ENCODE assay signal across 28 cellular contexts in the genomic region with DNA sequence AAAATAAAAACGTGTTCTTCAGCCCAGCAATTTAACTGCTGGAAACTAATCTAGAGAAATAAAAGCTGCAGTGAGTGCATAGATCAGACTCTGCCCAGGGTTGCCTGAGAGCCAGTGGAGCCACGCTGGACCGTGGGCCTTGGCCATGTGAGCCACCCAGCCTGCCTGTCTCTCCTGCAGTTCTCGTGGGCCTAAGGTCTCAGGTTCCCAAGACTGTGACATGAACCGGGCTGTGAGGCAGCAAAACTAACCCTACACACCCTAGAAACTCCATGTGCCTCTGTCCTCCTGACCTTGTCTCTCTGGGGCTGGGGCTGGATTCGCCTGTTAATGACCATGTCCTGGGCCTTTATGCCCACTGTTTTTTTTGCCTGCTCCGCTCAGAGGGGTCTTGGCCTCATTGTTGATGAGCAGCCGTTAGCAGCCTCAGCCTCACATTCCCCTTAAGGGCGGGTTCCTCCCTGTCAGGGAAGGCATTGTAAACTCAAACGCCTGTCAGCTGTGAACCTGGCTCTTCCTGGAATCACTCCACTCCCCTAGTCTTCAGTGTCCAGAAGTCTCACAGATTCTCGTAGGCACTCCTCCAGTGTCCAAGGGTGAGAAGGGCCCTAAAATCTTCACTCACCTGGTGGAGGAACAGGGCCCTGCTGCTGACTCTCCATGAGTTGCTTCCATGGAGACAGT. TPM values are rescaled to one million over a fixed set of nuclear protein-coding genes. Genes with fewer than 3 reads are reported as not detected.
DNase-seq lines count a peak whose midpoint lies in the region; ATAC-seq and TF ChIP-seq lines count a peak whose summit lies in the region.
"Had no signal": no experiment of that assay in that cellular context is flagged by ENCODE, and none has a peak within 500 bp of the region (broad histone marks: within the 10 kb centered on the region; RNA-seq: fewer than 3 reads in every experiment).

No MANE protein-coding gene starts in this region.

- peak overlapping the region; percentile 34 for H3K27ac Mint-ChIP-seq in activated CD8-positive, alpha-beta T cell treated with anti-CD3 and anti-CD28 coated beads for 36 hours
- peak overlapping the region; percentile 63 for H3K27ac Mint-ChIP-seq in mesothelial cell of epicardium
- H3K27ac Mint-ChIP-seq: HFFc6 had no signal

- H3K4me3 Mint-ChIP-seq in activated CD8-positive, alpha-beta T cell treated with anti-CD3 and anti-CD28 coated beads for 36 hours = no peak overlapping the region
- H3K4me3 Mint-ChIP-seq in mesothelial cell of epicardium = no peak overlapping the region
- H3K4me3 Mint-ChIP-seq: HFFc6, T-helper 17 cell had no signal

- in situ Hi-C loops in gastrocnemius medialis (cut with MboI; ENCODE audit: low sequenced_read_pairs in 4 of 4) = no loop called here

- H3K36me3 Mint-ChIP-seq in activated CD8-positive, alpha-beta T cell treated with anti-CD3 and anti-CD28 coated beads for 36 hours (ENCODE audit: low read depth) = peaks cover 27% of the 10 kb centered on the region
- peaks cover 24% of the 10 kb centered on the region for H3K36me3 Mint-ChIP-seq in mesothelial cell of epicardium

- H3K9me3 ChIP-seq in HEK293 (ENCODE audit: control insufficient read depth, insufficient read depth, low read depth, low read length) (no peaks in the 10 kb centered on the region), gastrocnemius medialis (no peaks in the 10 kb centered on the region)
- H3K9me3 ChIP-seq: tibial nerve had no signal

- no peaks in the 10 kb centered on the region for H3K27me3 Mint-ChIP-seq in activated CD8-positive, alpha-beta T cell treated with anti-CD3 and anti-CD28 coated beads for 36 hours
- H3K27me3 Mint-ChIP-seq in mesothelial cell of epicardium (ENCODE audit: low read depth) = no peaks in the 10 kb centered on the region
- H3K27me3 Mint-ChIP-seq: T-helper 17 cell had no signal

- CTCF ChIA-PET in HEK293 (lab: Yijun Ruan, JAX) = interaction anchor here (0.9 kb wide), 1 partner anchor 12 kb away, joined by 3 read pairs; no protein-coding TSS in a partner anchor
- CTCF ChIA-PET in activated CD8-positive, alpha-beta T cell treated with anti-CD3 and anti-CD28 coated beads for 36 hours (lab: Charles Lee) = no interaction called here

- POLR2A ChIA-PET in HEK293 (lab: Yijun Ruan, JAX) = interaction anchor here (0.9 kb wide), 1 partner anchor 12 kb away, joined by 3 read pairs; no protein-coding TSS in a partner anchor
- POLR2A ChIA-PET in activated CD8-positive, alpha-beta T cell treated with anti-CD3 and anti-CD28 coated beads for 36 hours (lab: Charles Lee) = no interaction called here

- no peak for ATAC-seq in activated CD8-positive, alpha-beta T cell treated with anti-CD3 and anti-CD28 coated beads for 36 hours
- peak; percentile 65 to 66 for ATAC-seq in gastrocnemius medialis
- no peak for ATAC-seq in GM18520 (IDR thresholded peaks at IDR 0.05; ENCODE audit: unreplicated experiment)
- ATAC-seq: T-helper 17 cell had no signal

- no peaks in the 10 kb centered on the region for H3K4me1 ChIP-seq in HEK293 (ENCODE audit: control insufficient read depth, insufficient read depth, low read length)
- H3K4me1 ChIP-seq in gastrocnemius medialis = peaks cover 25 to 27% of the 10 kb centered on the region in 2 donors

- no peaks in the 10 kb centered on the region for H3K9me3 Mint-ChIP-seq in activated CD8-positive, alpha-beta T cell treated with anti-CD3 and anti-CD28 coated beads for 36 hours
- H3K9me3 Mint-ChIP-seq in mesothelial cell of epicardium = no peaks in the 10 kb centered on the region
- H3K9me3 Mint-ChIP-seq: HFFc6 had no signal

- H3K4me3 ChIP-seq in HEK293 (ENCODE audit: low read depth, low read length) = no peak overlapping the region
- no peak overlapping the region for H3K4me3 ChIP-seq in gastrocnemius medialis
- H3K4me3 ChIP-seq: SK-N-MC, tibial nerve had no signal

- no peaks in the 10 kb centered on the region for H3K27me3 ChIP-seq in gastrocnemius medialis
- H3K27me3 ChIP-seq: brain microvascular endothelial cell, tibial nerve had no signal

- H3K27ac ChIP-seq in HEK293 (ENCODE audit: extremely low read depth, low read depth, low read length) (no peak overlapping the region), gastrocnemius medialis (peak overlapping the region; percentile 58 to 71 (median 64))
- H3K27ac ChIP-seq: brain microvascular endothelial cell, C4-2B, HL-60, SK-N-MC, tibial nerve had no signal

- no peak for DNase-seq in activated CD8-positive, alpha-beta T cell treated with anti-CD3 and anti-CD28 coated beads for 36 hours
- DNase-seq in mesothelial cell of epicardium (ENCODE audit: low spot score in 2 of 2, unreplicated experiment in 2 of 2) (no peak), gastrocnemius medialis (no peak), EL (no peak), NCI-H510A treated with DMSO at 0.1 percent for 48 hours (lab: John Stamatoyannopoulos, UW) (no peak)
- DNase-seq: activated CD4-positive, alpha-beta T cell treated with anti-CD3 and anti-CD28 coated beads for 1 hour; activated naive CD4-positive, alpha-beta T cell treated with Interleukin-2 at 50 U/mL for 16 hours; activated T-cell treated with anti-CD3 and anti-CD28 coated beads, Interleukin-2, amount 50 U/mL, for 1 hour; brain microvascular endothelial cell; DMS79; HFFc6; Karpas-422; MV-4-11; NCI-H146; NCI-H446; NCI-H82; T-helper 17 cell had no signal

- H3K36me3 ChIP-seq in HEK293 (ENCODE audit: control insufficient read depth in 2 of 2, insufficient read depth in 1 of 2, low read length in 2 of 2) (peaks cover 4 to 46% of the 10 kb centered on the region in 2 experiments; a peak in 2 of 3 replicates), gastrocnemius medialis (peaks cover 0 to 31% of the 10 kb centered on the region in 2 donors)

- TF ChIP-seq POLR2A in gastrocnemius medialis (IDR thresholded peaks at IDR 0.05) = no peak

- TF ChIP-seq CTCF in HEK293 (tag by site-specific recombination; IDR thresholded peaks at IDR 0.05) = no peak
- TF ChIP-seq CTCF in activated CD8-positive, alpha-beta T cell treated with anti-CD3 and anti-CD28 coated beads for 36 hours (IDR thresholded peaks at IDR 0.05) = no peak
- TF ChIP-seq CTCF in mesothelial cell of epicardium (IDR thresholded peaks at IDR 0.05; ENCODE audit: unreplicated experiment) = no peak
- no peak for TF ChIP-seq CTCF in gastrocnemius medialis (IDR thresholded peaks at IDR 0.05 in 4 of 5, conservative IDR thresholded peaks at IDR 0.05 in 1 of 5)

- intact Hi-C loops in activated CD8-positive, alpha-beta T cell treated with anti-CD3 and anti-CD28 coated beads for 36 hours (cut with micrococcal nuclease) = no loop called here
- intact Hi-C loops in gastrocnemius medialis (cut with DNase I; ENCODE audit: low total_unique reads) = no loop called here

- H3K4me1 Mint-ChIP-seq in activated CD8-positive, alpha-beta T cell treated with anti-CD3 and anti-CD28 coated beads for 36 hours (ENCODE audit: low read depth) = peaks cover 18% of the 10 kb centered on the region
- H3K4me1 Mint-ChIP-seq in mesothelial cell of epicardium = peaks cover 20% of the 10 kb centered on the region

TF ChIP-seq in HEK293, 187 proteins besides CTCF, POLR2A, EP300 and RAD21:
- no peak for TF ChIP-seq ZNF558 (tag by site-specific recombination; IDR thresholded peaks at IDR 0.05)
- peak; percentile 66 for TF ChIP-seq KLF1 (tag by site-specific recombination; IDR thresholded peaks at IDR 0.05)
- TF ChIP-seq ZNF549 (tag by site-specific recombination; IDR thresholded peaks at IDR 0.05) = no peak
- peak; percentile 55 for TF ChIP-seq ZNF341 (tag by site-specific recombination; IDR thresholded peaks at IDR 0.05; ENCODE audit: low read depth)

RNA-seq across cellular contexts. Expression of a gene that starts 16.9 kb away (rescaled TPM):
- total RNA-seq in activated CD8-positive, alpha-beta T cell treated with anti-CD3 and anti-CD28 coated beads for 36 hours = not detected
- total RNA-seq in mesothelial cell of epicardium (not detected in 3 replicates), gastrocnemius medialis (not detected)
- total RNA-seq: activated CD8-positive, alpha-beta memory T cell treated with anti-CD3 and anti-CD28 coated beads for 36 hours; glomerular endothelial cell; HFFc6; lower leg skin; mononuclear cell; posterior vena cava; T-helper 17 cell; tibial nerve had no signal

RNA-seq across cellular contexts. Expression of a gene that starts 22.4 kb away (rescaled TPM):
- total RNA-seq in activated CD8-positive, alpha-beta T cell treated with anti-CD3 and anti-CD28 coated beads for 36 hours = 10 to 100 TPM; 10.5 to 11.8 TPM
- total RNA-seq in mesothelial cell of epicardium = 30.1 to 36.4 TPM (median 36.0 TPM) in 3 replicates
- total RNA-seq in gastrocnemius medialis = 10 to 100 TPM in 3 of 4 donors, 1 to 10 TPM in 1; 8.2 to 24.3 (median 14.5) TPM

RNA-seq across cellular contexts. Expression of a gene that starts 34.9 kb away (rescaled TPM):
- total RNA-seq in activated CD8-positive, alpha-beta T cell treated with anti-CD3 and anti-CD28 coated beads for 36 hours = 10 to 100 TPM; 24.6 TPM
- total RNA-seq in mesothelial cell of epicardium (49.7 to 52.2 TPM (median 50.6 TPM) in 3 replicates), gastrocnemius medialis (10 to 100 TPM; 14.2 to 16.7 (median 15.4) TPM)

RNA-seq across cellular contexts. Expression of a gene that starts 35.1 kb away (rescaled TPM):
- 1 to 10 TPM; 1.6 to 1.8 TPM for total RNA-seq in activated CD8-positive, alpha-beta T cell treated with anti-CD3 and anti-CD28 coated beads for 36 hours
- total RNA-seq in mesothelial cell of epicardium = 3.5 to 3.9 TPM (median 3.6 TPM) in 3 replicates
- 1 to 10 TPM in 1 of 4 donors, under 1 TPM in 3; 0.81 to 1.3 (median 0.96) TPM for total RNA-seq in gastrocnemius medialis

Comparison
In these comparisons a context has a peak if more than half of its experiments do, and no peak if none do; other contexts are left out.
1. ATAC-seq: peak in gastrocnemius medialis (2 of 2); none in activated CD8-positive, alpha-beta T cell treated with anti-CD3 and anti-CD28 coated beads for 36 hours (single experiment) and GM18520 (single experiment).